Comparison of ENCODE assay signal across 11 cellular contexts in genomic region chr2:152415231-152415642, GRCh38.
A peak's percentile ranks its signal among the peaks of the same experiment; 100 is the strongest.
DNase-seq lines count a peak whose midpoint lies in the region; ATAC-seq and TF ChIP-seq lines count a peak whose summit lies in the region.
"Had no signal": no experiment of that assay in that cellular context is flagged by ENCODE, and none has a peak within 500 bp of the region (broad histone marks: within the 10 kb centered on the region; RNA-seq: fewer than 3 reads in every experiment).

No MANE protein-coding gene starts in this region.

- H3K27me3 Mint-ChIP-seq in CD4-positive, alpha-beta memory T cell, result peaks cover 7 to 17% of the 10 kb centered on the region in 2 donors

- H3K4me1 ChIP-seq in skeletal muscle tissue (ENCODE audit: control insufficient read depth in 3 of 3, insufficient read depth in 3 of 3, low read length in 3 of 3), result peaks cover 8 to 33% (median 31%) of the 10 kb centered on the region in 3 donors
- no peaks in the 10 kb centered on the region for H3K4me1 ChIP-seq in CD4-positive, alpha-beta memory T cell (ENCODE audit: insufficient read depth, low read length)

- POLR2A ChIA-PET in CD4-positive, alpha-beta memory T cell (lab: Charles Lee; ENCODE audit: partially characterized antibody), result no interaction called here

- no peak overlapping the region for H3K9ac ChIP-seq in skeletal muscle tissue (ENCODE audit: low read depth in 1 of 3, low read length in 3 of 3)

- no peak for TF ChIP-seq CTCF in choroid plexus epithelial cell (conservative IDR thresholded peaks at IDR 0.05; ENCODE audit: low read depth, low read length)

- no peaks in the 10 kb centered on the region for H3K36me3 Mint-ChIP-seq in CD4-positive, alpha-beta memory T cell

- no peak for ATAC-seq in HG03025 (IDR thresholded peaks at IDR 0.05; ENCODE audit: low FRiP score, unreplicated experiment)

- CTCF ChIA-PET in CD4-positive, alpha-beta memory T cell (lab: Charles Lee; ENCODE audit: partially characterized antibody), result no interaction called here

- peaks cover 0 to 1% (median 0%) of the 10 kb centered on the region in 4 donors for H3K4me1 Mint-ChIP-seq in CD4-positive, alpha-beta memory T cell

- DNase-seq in NCI-H510A treated with DMSO at 0.1 percent for 48 hours (lab: John Stamatoyannopoulos, UW) (peak; percentile 20), NCI-H510A (lab: John Stamatoyannopoulos, UW) (no peak), NCI-H2029 treated with DMSO at 0.1 percent for 48 hours (lab: John Stamatoyannopoulos, UW) (peak; percentile 79), choroid plexus epithelial cell (ENCODE audit: low read depth) (peak; percentile 30), GM03348 (ENCODE audit: low spot score) (no peak)
- no peak for DNase-seq in CD4-positive, alpha-beta memory T cell
- DNase-seq: MM.1S had no signal

- H3K9me3 Mint-ChIP-seq in CD4-positive, alpha-beta memory T cell, result no peaks in the 10 kb centered on the region

- intact Hi-C loops in CD4-positive, alpha-beta memory T cell (cut with micrococcal nuclease), result no loop called here

- no peaks in the 10 kb centered on the region for H3K36me3 ChIP-seq in skeletal muscle tissue (ENCODE audit: control insufficient read depth in 3 of 3, insufficient read depth in 3 of 3, low read length in 3 of 3)
- no peaks in the 10 kb centered on the region for H3K36me3 ChIP-seq in CD4-positive, alpha-beta memory T cell (ENCODE audit: insufficient read depth, low read length)
- H3K36me3 ChIP-seq: SJSA1 had no signal

- H3K27me3 ChIP-seq in skeletal muscle tissue (ENCODE audit: control insufficient read depth in 3 of 3, insufficient read depth in 3 of 3, low read length in 3 of 3), result no peaks in the 10 kb centered on the region
- no peaks in the 10 kb centered on the region for H3K27me3 ChIP-seq in CD4-positive, alpha-beta memory T cell (ENCODE audit: insufficient read depth, low read length)
- H3K27me3 ChIP-seq: SJSA1 had no signal

- H3K4me3 ChIP-seq in choroid plexus epithelial cell (ENCODE audit: low read depth, low read length) (no peak overlapping the region), skeletal muscle tissue (ENCODE audit: low read length in 3 of 3) (no peak overlapping the region)
- H3K4me3 ChIP-seq in CD4-positive, alpha-beta memory T cell (ENCODE audit: low read length in 2 of 2), result no peak overlapping the region
- H3K4me3 ChIP-seq: SJSA1, skin epidermis had no signal

- no peak overlapping the region for H3K27ac Mint-ChIP-seq in CD4-positive, alpha-beta memory T cell

- H3K9me3 ChIP-seq in skeletal muscle tissue (ENCODE audit: control insufficient read depth in 3 of 3, low read length in 3 of 3), result no peaks in the 10 kb centered on the region
- no peaks in the 10 kb centered on the region for H3K9me3 ChIP-seq in CD4-positive, alpha-beta memory T cell (ENCODE audit: control insufficient read depth in 1 of 2, low read length in 2 of 2)
- H3K9me3 ChIP-seq: SJSA1 had no signal

- H3K27ac ChIP-seq in skeletal muscle tissue (ENCODE audit: low read depth, low read length), result peak overlapping the region; percentile 32
- H3K27ac ChIP-seq in CD4-positive, alpha-beta memory T cell (ENCODE audit: low read depth, low read length), result no peak overlapping the region
- H3K27ac ChIP-seq: SJSA1 had no signal

- no peak overlapping the region for H3K4me3 Mint-ChIP-seq in CD4-positive, alpha-beta memory T cell

Comparison
In these comparisons a context has a peak if more than half of its experiments do, and no peak if none do; other contexts are left out.
1. DNase-seq: peak in NCI-H510A treated with DMSO at 0.1 percent for 48 hours (single experiment), NCI-H2029 treated with DMSO at 0.1 percent for 48 hours (single experiment) and choroid plexus epithelial cell (single experiment); none in NCI-H510A (single experiment), CD4-positive, alpha-beta memory T cell (0 of 5) and GM03348 (single experiment).